1 cellular context compared by ENCODE assay signal in the genomic region with DNA sequence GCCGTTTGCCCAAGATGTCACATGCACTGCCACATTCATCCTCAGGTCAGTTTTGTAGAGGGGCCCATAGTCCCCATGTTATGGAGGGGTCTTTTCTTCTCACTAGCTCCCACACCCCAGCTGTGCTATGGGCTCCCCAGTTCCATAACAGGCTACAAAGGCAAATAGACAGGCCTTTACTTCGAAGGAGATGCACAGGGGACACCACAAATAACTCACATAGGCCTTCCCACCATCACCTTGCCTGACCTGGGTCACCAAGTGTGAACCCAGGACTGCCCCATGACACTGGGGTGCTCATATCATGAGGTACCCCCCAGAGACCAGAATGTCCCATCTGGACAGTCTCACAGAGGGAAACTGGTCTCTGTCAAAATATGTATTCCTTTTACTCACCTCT.
TF ChIP-seq lines count a peak whose summit lies in the region.

No MANE protein-coding gene starts in this region.

TF ChIP-seq in HCT116, 20 proteins besides CTCF, POLR2A, EP300 and RAD21 (continued from another document):
- TF ChIP-seq TCF7L2 (IDR thresholded peaks at IDR 0.05; ENCODE audit: borderline replicate concordance, extremely low read depth, insufficient read depth, insufficient read length): no peak
- no peak for TF ChIP-seq SP1 (IDR thresholded peaks at IDR 0.05; ENCODE audit: low read depth)
- TF ChIP-seq JUND (IDR thresholded peaks at IDR 0.05): no peak
- no peak for TF ChIP-seq EZH2 (IDR thresholded peaks at IDR 0.05)
- no peak for TF ChIP-seq ZFX (IDR thresholded peaks at IDR 0.05)
- no peak for TF ChIP-seq ELF1 (IDR thresholded peaks at IDR 0.05; ENCODE audit: borderline replicate concordance, low read depth)
- TF ChIP-seq SRF (IDR thresholded peaks at IDR 0.05; ENCODE audit: low read depth): no peak
- TF ChIP-seq EZH2phosphoT487 (IDR thresholded peaks at IDR 0.05; ENCODE audit: borderline replicate concordance): no peak
- TF ChIP-seq CEBPB (IDR thresholded peaks at IDR 0.05; ENCODE audit: low read depth): no peak
- TF ChIP-seq ZNF274 (IDR thresholded peaks at IDR 0.05; ENCODE audit: low read depth, low read length): no peak
- TF ChIP-seq POLR2AphosphoS5 (IDR thresholded peaks at IDR 0.05; ENCODE audit: low read depth, low read length): no peak
- TF ChIP-seq CBX3 (IDR thresholded peaks at IDR 0.05; ENCODE audit: low read depth): no peak
- TF ChIP-seq, protein P1, sequence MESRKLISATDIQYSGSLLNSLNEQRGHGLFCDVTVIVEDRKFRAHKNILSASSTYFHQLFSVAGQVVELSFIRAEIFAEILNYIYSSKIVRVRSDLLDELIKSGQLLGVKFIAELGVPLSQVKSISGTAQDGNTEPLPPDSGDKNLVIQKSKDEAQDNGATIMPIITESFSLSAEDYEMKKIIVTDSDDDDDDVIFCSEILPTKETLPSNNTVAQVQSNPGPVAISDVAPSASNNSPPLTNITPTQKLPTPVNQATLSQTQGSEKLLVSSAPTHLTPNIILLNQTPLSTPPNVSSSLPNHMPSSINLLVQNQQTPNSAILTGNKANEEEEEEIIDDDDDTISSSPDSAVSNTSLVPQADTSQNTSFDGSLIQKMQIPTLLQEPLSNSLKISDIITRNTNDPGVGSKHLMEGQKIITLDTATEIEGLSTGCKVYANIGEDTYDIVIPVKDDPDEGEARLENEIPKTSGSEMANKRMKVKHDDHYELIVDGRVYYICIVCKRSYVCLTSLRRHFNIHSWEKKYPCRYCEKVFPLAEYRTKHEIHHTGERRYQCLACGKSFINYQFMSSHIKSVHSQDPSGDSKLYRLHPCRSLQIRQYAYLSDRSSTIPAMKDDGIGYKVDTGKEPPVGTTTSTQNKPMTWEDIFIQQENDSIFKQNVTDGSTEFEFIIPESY (IDR thresholded peaks at IDR 0.05; ENCODE audit: extremely low read depth, insufficient replicate concordance, low read length): no peak
